1 cellular context compared by ENCODE assay signal in the genomic region with DNA sequence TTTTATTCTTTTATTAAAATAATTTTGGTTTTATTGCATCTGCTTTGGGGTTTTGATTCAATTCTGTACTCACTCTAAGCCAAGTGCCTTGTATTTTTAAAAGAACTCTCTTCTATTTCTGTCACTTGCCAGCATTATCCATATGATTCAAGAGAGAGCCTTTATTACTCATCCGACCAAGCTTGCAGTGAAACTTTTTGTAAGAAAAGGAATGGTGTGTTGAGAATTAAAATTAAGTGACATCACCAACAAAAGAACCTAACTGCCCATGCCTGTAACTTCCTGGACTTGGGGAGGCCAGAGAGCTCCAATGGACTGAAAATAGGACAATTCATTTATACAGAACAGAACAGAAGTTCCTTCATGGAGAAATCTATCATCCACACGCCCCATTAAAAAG.
A peak's percentile ranks its signal among the peaks of the same experiment; 100 is the strongest.
TF ChIP-seq lines count a peak whose summit lies in the region.

No MANE protein-coding gene starts in this region.

TF ChIP-seq in SK-N-SH, 30 proteins besides CTCF, POLR2A, EP300 and RAD21 (continued from another document):
- no peak for TF ChIP-seq USF1 (IDR thresholded peaks at IDR 0.05; ENCODE audit: borderline replicate concordance, low read depth)
- TF ChIP-seq REST (IDR thresholded peaks at IDR 0.05; ENCODE audit: low read depth, low read length): no peak
- TF ChIP-seq, protein P1, sequence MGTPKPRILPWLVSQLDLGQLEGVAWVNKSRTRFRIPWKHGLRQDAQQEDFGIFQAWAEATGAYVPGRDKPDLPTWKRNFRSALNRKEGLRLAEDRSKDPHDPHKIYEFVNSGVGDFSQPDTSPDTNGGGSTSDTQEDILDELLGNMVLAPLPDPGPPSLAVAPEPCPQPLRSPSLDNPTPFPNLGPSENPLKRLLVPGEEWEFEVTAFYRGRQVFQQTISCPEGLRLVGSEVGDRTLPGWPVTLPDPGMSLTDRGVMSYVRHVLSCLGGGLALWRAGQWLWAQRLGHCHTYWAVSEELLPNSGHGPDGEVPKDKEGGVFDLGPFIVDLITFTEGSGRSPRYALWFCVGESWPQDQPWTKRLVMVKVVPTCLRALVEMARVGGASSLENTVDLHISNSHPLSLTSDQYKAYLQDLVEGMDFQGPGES (IDR thresholded peaks at IDR 0.05; ENCODE audit: low read depth, low read length): no peak
- peak; percentile 38; the same call in 1 of the 2 replicates for TF ChIP-seq PBX3 (IDR thresholded peaks at IDR 0.05)
- TF ChIP-seq FOSL2 (IDR thresholded peaks at IDR 0.05; ENCODE audit: borderline replicate concordance, low read depth): peak; percentile 46; the same call in 1 of the 2 replicates
- no peak for TF ChIP-seq YY1 (IDR thresholded peaks at IDR 0.05; ENCODE audit: low read depth)
- no peak for TF ChIP-seq GABPA (IDR thresholded peaks at IDR 0.05; ENCODE audit: low read depth)
- no peak for TF ChIP-seq SIN3A (IDR thresholded peaks at IDR 0.05; ENCODE audit: borderline replicate concordance, low read depth, low read length)
- no peak for TF ChIP-seq ZBTB33 (IDR thresholded peaks at IDR 0.05; ENCODE audit: borderline replicate concordance, low read depth)
- TF ChIP-seq TEAD4 (IDR thresholded peaks at IDR 0.05; ENCODE audit: borderline replicate concordance, insufficient read depth): no peak
- no peak for TF ChIP-seq MEF2A (IDR thresholded peaks at IDR 0.05; ENCODE audit: borderline replicate concordance, low read depth)
- TF ChIP-seq, protein P2, sequence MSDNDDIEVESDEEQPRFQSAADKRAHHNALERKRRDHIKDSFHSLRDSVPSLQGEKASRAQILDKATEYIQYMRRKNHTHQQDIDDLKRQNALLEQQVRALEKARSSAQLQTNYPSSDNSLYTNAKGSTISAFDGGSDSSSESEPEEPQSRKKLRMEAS (IDR thresholded peaks at IDR 0.05; ENCODE audit: low read depth): peak; percentile 19; the same call in 1 of the 2 replicates
- no peak for TF ChIP-seq FOXM1 (IDR thresholded peaks at IDR 0.05; ENCODE audit: low read depth)
- no peak for TF ChIP-seq MXI1 (IDR thresholded peaks at IDR 0.05; ENCODE audit: low read depth, low read length)
- TF ChIP-seq RCOR1 (IDR thresholded peaks at IDR 0.05; ENCODE audit: low read length): no peak
- no peak for TF ChIP-seq USF2 (IDR thresholded peaks at IDR 0.05; ENCODE audit: borderline replicate concordance, low read depth, low read length)
- no peak; the same call in 1 of the 2 replicates for TF ChIP-seq ELF1 (IDR thresholded peaks at IDR 0.05)
- no peak for TF ChIP-seq EZH2phosphoT487 (IDR thresholded peaks at IDR 0.05; ENCODE audit: borderline replicate concordance, low read depth)
- TF ChIP-seq GATA2 (CRISPR knock-in tag; IDR thresholded peaks at IDR 0.05): no peak
- no peak for TF ChIP-seq POLR2AphosphoS5 (IDR thresholded peaks at IDR 0.05; ENCODE audit: low read depth, low read length)
- no peak for TF ChIP-seq RFX5 (IDR thresholded peaks at IDR 0.05; ENCODE audit: low read length)
- TF ChIP-seq JUND (IDR thresholded peaks at IDR 0.05): peak; percentile 39; the same call in 1 of the 2 replicates
- no peak for TF ChIP-seq NRF1 (IDR thresholded peaks at IDR 0.05; ENCODE audit: low read depth, low read length)
- no peak for TF ChIP-seq CHD2 (IDR thresholded peaks at IDR 0.05; ENCODE audit: low read length, partially characterized antibody)
- no peak for TF ChIP-seq SMC3 (IDR thresholded peaks at IDR 0.05; ENCODE audit: low read depth, low read length)
- TF ChIP-seq NFIC (IDR thresholded peaks at IDR 0.05; ENCODE audit: borderline replicate concordance): no peak
